Comparison of ENCODE assay signal across 1 cellular context in the genomic region with DNA sequence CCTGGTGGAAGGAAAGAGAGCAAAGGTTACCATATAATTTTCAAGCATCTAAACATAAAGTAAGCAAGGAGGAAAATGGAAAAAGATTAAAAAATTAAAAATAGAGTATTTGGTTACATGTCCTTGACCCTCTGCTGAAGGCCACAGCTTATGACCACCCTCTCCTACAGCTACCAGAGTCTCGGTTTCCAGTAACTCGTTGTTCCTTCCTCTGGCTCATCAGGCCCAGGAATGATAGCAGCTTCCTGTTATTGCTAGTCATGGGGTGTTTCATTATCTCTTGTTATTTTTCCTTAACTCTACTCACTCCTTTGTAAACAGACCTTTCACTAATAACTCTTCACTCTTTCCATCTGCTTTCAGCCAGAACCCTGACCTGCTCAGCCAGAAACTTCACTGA.
TF ChIP-seq lines count a peak whose summit lies in the region.

No MANE protein-coding gene starts in this region.

TF ChIP-seq in HepG2, 621 proteins besides CTCF, POLR2A, EP300 and RAD21 (continued from another document):
- TF ChIP-seq, protein P1, sequence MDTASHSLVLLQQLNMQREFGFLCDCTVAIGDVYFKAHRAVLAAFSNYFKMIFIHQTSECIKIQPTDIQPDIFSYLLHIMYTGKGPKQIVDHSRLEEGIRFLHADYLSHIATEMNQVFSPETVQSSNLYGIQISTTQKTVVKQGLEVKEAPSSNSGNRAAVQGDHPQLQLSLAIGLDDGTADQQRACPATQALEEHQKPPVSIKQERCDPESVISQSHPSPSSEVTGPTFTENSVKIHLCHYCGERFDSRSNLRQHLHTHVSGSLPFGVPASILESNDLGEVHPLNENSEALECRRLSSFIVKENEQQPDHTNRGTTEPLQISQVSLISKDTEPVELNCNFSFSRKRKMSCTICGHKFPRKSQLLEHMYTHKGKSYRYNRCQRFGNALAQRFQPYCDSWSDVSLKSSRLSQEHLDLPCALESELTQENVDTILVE (CRISPR knock-in tag; IDR thresholded peaks at IDR 0.05), result no peak
- TF ChIP-seq GLI4 (CRISPR knock-in tag; IDR thresholded peaks at IDR 0.05; ENCODE audit: borderline replicate concordance) (no peak), KLF15 (CRISPR knock-in tag; IDR thresholded peaks at IDR 0.05; ENCODE audit: borderline replicate concordance) (no peak), ZBTB20 (CRISPR knock-in tag; IDR thresholded peaks at IDR 0.05; ENCODE audit: borderline replicate concordance, low read depth) (no peak), HDAC2 (CRISPR knock-in tag; IDR thresholded peaks at IDR 0.05) (no peak)
